Comparison of ENCODE assay signal across 8 cellular contexts in the genomic region with DNA sequence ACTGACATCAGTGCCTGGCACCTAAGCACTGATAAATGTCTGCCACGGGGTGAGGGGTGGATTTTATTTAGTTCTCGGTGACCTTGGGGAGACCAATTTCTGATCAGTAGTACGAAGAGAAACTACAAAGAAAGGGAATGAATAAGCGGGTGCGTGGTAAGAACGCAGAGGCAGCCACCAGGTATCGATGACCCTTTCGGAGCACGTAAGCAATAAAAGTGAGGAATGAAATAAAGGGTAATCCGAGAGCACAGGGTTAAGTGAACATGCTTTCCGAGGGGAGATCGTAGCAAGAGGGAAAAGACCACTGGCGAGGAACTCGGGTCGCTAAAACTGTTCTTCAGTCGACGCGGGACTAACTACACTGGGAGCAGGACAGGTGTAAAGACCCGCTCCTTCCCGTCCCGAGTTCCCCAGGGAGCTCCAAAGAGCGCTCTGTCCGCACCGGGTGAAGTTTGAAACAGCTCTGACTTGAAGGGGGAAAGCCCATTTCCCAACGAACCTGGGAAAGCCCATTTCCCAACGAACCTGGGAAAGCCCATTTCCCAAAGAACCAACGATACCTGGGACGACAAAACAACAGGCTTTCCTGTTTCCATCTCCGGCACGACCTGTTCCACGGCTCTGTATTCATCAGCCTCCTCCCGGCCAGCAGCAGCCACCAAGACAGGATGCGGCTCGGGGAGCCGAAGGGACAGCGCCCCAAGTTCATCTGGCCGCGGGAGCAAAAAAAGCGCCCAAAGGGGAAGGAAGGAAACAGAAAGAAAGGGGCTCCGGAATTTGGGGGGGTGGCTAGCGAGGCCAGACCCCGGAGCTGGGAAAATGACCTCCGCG. TPM values are rescaled to one million over a fixed set of nuclear protein-coding genes. Genes with fewer than 3 reads are reported as not detected.
DNase-seq lines count a peak whose midpoint lies in the region; ATAC-seq and TF ChIP-seq lines count a peak whose summit lies in the region.

No MANE protein-coding gene starts in this region.

- DNase-seq in NCI-H2029 (lab: John Stamatoyannopoulos, UW) = peak; percentile 26
- no peak for DNase-seq in NCI-H2029 treated with DMSO at 0.1 percent for 48 hours (lab: John Stamatoyannopoulos, UW)
- DNase-seq in WERI-Rb-1 = no peak
- DNase-seq in fibroblast of villous mesenchyme (ENCODE audit: low read depth) = peak; percentile 9
- DNase-seq in ovary = no peak

- H3K9me3 ChIP-seq in WERI-Rb-1 (ENCODE audit: severe bottlenecking) = no peaks in the 10 kb centered on the region
- no peaks in the 10 kb centered on the region for H3K9me3 ChIP-seq in ovary

- H3K27me3 ChIP-seq in WERI-Rb-1 (ENCODE audit: insufficient read depth, low read depth, severe bottlenecking) (no peaks in the 10 kb centered on the region), ovary (no peaks in the 10 kb centered on the region)

- no peaks in the 10 kb centered on the region for H3K4me1 ChIP-seq in ovary (ENCODE audit: insufficient read depth)

- H3K4me3 ChIP-seq in WERI-Rb-1 (ENCODE audit: low read depth, low read length) (peak overlapping the region; percentile 93), fibroblast of villous mesenchyme (ENCODE audit: low read depth, low read length) (peak overlapping the region; percentile 64), ovary (peak overlapping the region; percentile 42)

- H3K36me3 ChIP-seq in WERI-Rb-1 (no peaks in the 10 kb centered on the region), ovary (no peaks in the 10 kb centered on the region)

- H3K27ac ChIP-seq in WERI-Rb-1 (no peak overlapping the region), ovary (no peak overlapping the region)

- WGBS in ovary, 3 donors = 1 to 4% (median 2%) methylated on average over 44 of the region's 44 CpGs

- peak; percentile 21 for ATAC-seq in HG02885 (IDR thresholded peaks at IDR 0.05; ENCODE audit: poor library complexity, unreplicated experiment)
- ATAC-seq in GM19452 (IDR thresholded peaks at IDR 0.05; ENCODE audit: unreplicated experiment) = no peak
- ATAC-seq in GM21576 (IDR thresholded peaks at IDR 0.05; ENCODE audit: unreplicated experiment) = no peak

- TF ChIP-seq CTCF in WERI-Rb-1 (IDR thresholded peaks at IDR 0.05; ENCODE audit: low read depth, low read length) = no peak
- TF ChIP-seq CTCF in fibroblast of villous mesenchyme (IDR thresholded peaks at IDR 0.05; ENCODE audit: insufficient read depth, low read depth, low read length) = no peak
- no peak for TF ChIP-seq CTCF in ovary (IDR thresholded peaks at IDR 0.05)

- no peak for TF ChIP-seq EP300 in ovary (IDR thresholded peaks at IDR 0.05)

- no peak for TF ChIP-seq POLR2A in ovary (IDR thresholded peaks at IDR 0.05)

- intact Hi-C loops in ovary (cut with DNase I) = no loop called here

RNA-seq across cellular contexts. Expression of a gene that starts 1.0 kb away (rescaled TPM):
- total RNA-seq in fibroblast of villous mesenchyme (under 0.01 TPM in 1 of 2 replicates, not detected in the other), ovary (1 to 10 TPM in 3 of 7 donors, under 1 TPM in 4; 0.13 to 5.9 (median 0.60) TPM)
- 1 to 10 TPM in 1 of 2 donors, under 1 TPM in 1; 0.35 to 1.7 TPM for polyA plus RNA-seq in ovary

Comparison
In these comparisons a context has a peak if more than half of its experiments do, and no peak if none do; other contexts are left out.
1. DNase-seq: peak in NCI-H2029 (single experiment) and fibroblast of villous mesenchyme (single experiment); none in NCI-H2029 treated with DMSO at 0.1 percent for 48 hours (single experiment), WERI-Rb-1 (single experiment) and ovary (0 of 5).
2. H3K4me3 ChIP-seq: peak in every context shown above with its lines; median percentile 93 in WERI-Rb-1; 64 in fibroblast of villous mesenchyme; 42 in ovary.